In genomic region chr3:45712434-45713110, GRCh38 we compare ENCODE assay signal across 18 cellular contexts. TPM values are rescaled to one million over a fixed set of nuclear protein-coding genes. Genes with fewer than 3 reads are reported as not detected.
A peak's percentile ranks its signal among the peaks of the same experiment; 100 is the strongest.
DNase-seq lines count a peak whose midpoint lies in the region; ATAC-seq and TF ChIP-seq lines count a peak whose summit lies in the region.
"Had no signal": no experiment of that assay in that cellular context is flagged by ENCODE, and none has a peak within 500 bp of the region (broad histone marks: within the 10 kb centered on the region; RNA-seq: fewer than 3 reads in every experiment).

No MANE protein-coding gene starts in this region.

- H2BK15ac ChIP-seq in mesendoderm (replicated peaks; ENCODE audit: low read depth), result no peak overlapping the region

- CTCF ChIA-PET in A673 (lab: Charles Lee), result no interaction called here
- CTCF ChIA-PET in CD8-positive, alpha-beta T cell (lab: Charles Lee), result interaction anchor here (1.1 to 1.2 kb wide), 3 partner anchors 13 to 202 kb away, joined by 3 to 4 read pairs (median 3); no protein-coding TSS in a partner anchor

- H3K9ac ChIP-seq in mesendoderm (ENCODE audit: low read length), result no peak overlapping the region

- H4K5ac ChIP-seq in mesendoderm (ENCODE audit: low read length), result no peak overlapping the region

- ATAC-seq in CD8-positive, alpha-beta T cell, result no peak
- ATAC-seq in T-helper 17 cell (no peak), HG03135 (IDR thresholded peaks at IDR 0.05; ENCODE audit: unreplicated experiment) (no peak), GM19023 (IDR thresholded peaks at IDR 0.05; ENCODE audit: unreplicated experiment) (no peak), GM18868 (IDR thresholded peaks at IDR 0.05; ENCODE audit: unreplicated experiment) (no peak)
- ATAC-seq: K562, right cardiac atrium had no signal

- WGBS in mesendoderm (ENCODE audit: extremely low coverage, insufficient coverage, low lambda C conversion rate), result 100% methylated on average over 1 of the region's 7 CpGs

- no peaks in the 10 kb centered on the region for H3K79me1 ChIP-seq in mesendoderm (ENCODE audit: low read length)

- H3K9me3 ChIP-seq in A673 (ENCODE audit: low read depth, low read length, poor library complexity, severe bottlenecking), result no peaks in the 10 kb centered on the region
- no peaks in the 10 kb centered on the region for H3K9me3 ChIP-seq in CD8-positive, alpha-beta T cell (ENCODE audit: low read length)
- no peaks in the 10 kb centered on the region for H3K9me3 ChIP-seq in T-helper 17 cell (ENCODE audit: control insufficient read depth, low read length, poor library complexity, severe bottlenecking)
- H3K9me3 ChIP-seq: suprapubic skin had no signal

- H3K27me3 Mint-ChIP-seq in CD8-positive, alpha-beta T cell (ENCODE audit: low read depth), result no peaks in the 10 kb centered on the region
- no peaks in the 10 kb centered on the region for H3K27me3 Mint-ChIP-seq in T-helper 17 cell

- no peak overlapping the region for H2BK5ac ChIP-seq in mesendoderm (ENCODE audit: low read length)

- no peaks in the 10 kb centered on the region for H3K36me3 ChIP-seq in A673 (ENCODE audit: insufficient read depth, low read length, poor library complexity, severe bottlenecking)
- peaks cover 43% of the 10 kb centered on the region for H3K36me3 ChIP-seq in CD8-positive, alpha-beta T cell (ENCODE audit: insufficient read depth, low read length)
- peaks cover 1% of the 10 kb centered on the region for H3K36me3 ChIP-seq in mesendoderm (ENCODE audit: control insufficient read depth, insufficient read depth, low read length)

- H3K27me3 ChIP-seq in A673 (replicated peaks; ENCODE audit: insufficient read depth, low read depth, low read length, poor library complexity) (no peaks in the 10 kb centered on the region), mesendoderm (ENCODE audit: insufficient read depth, low read length, poor library complexity) (no peaks in the 10 kb centered on the region)
- no peaks in the 10 kb centered on the region for H3K27me3 ChIP-seq in CD8-positive, alpha-beta T cell (ENCODE audit: insufficient read depth, low read length)
- H3K27me3 ChIP-seq: suprapubic skin had no signal

- H3K4me1 ChIP-seq in A673 (ENCODE audit: insufficient read depth, low read length, poor library complexity, severe bottlenecking) (no peaks in the 10 kb centered on the region), mesendoderm (ENCODE audit: control insufficient read depth, low read depth, low read length) (peaks cover 6% of the 10 kb centered on the region)
- H3K4me1 ChIP-seq in CD8-positive, alpha-beta T cell (ENCODE audit: insufficient read depth, low read length), result no peaks in the 10 kb centered on the region
- H3K4me1 ChIP-seq: suprapubic skin had no signal

- H3K4me1 Mint-ChIP-seq in CD8-positive, alpha-beta T cell (ENCODE audit: low read depth), result peaks cover 16% of the 10 kb centered on the region
- H3K4me1 Mint-ChIP-seq in T-helper 17 cell, result peaks cover 20% of the 10 kb centered on the region
- H3K4me1 Mint-ChIP-seq: neural crest cell had no signal

- H3K27ac ChIP-seq in A673 (ENCODE audit: low read depth, low read length, poor library complexity, severe bottlenecking) (no peak overlapping the region), mesendoderm (ENCODE audit: low read depth, low read length) (peak overlapping the region; percentile 35)
- no peak overlapping the region for H3K27ac ChIP-seq in CD8-positive, alpha-beta T cell (ENCODE audit: low read depth, low read length)
- H3K27ac ChIP-seq: epithelial cell of prostate, HL-60, suprapubic skin had no signal

- TF ChIP-seq CTCF in A673 (conservative IDR thresholded peaks at IDR 0.05; ENCODE audit: low read depth, low read length), result no peak
- TF ChIP-seq CTCF in CD8-positive, alpha-beta T cell (IDR thresholded peaks at IDR 0.05), result no peak

- H3K4me3 ChIP-seq in A673 (ENCODE audit: low read depth, low read length, poor library complexity, severe bottlenecking) (no peak overlapping the region), mesendoderm (ENCODE audit: low read length) (no peak overlapping the region)
- H3K4me3 ChIP-seq in CD8-positive, alpha-beta T cell (ENCODE audit: low read depth, low read length), result no peak overlapping the region
- H3K4me3 ChIP-seq: K562, lung, suprapubic skin had no signal

- no peak overlapping the region for H3K4me2 ChIP-seq in mesendoderm (ENCODE audit: low read length)

- no peak overlapping the region for H2BK120ac ChIP-seq in mesendoderm (ENCODE audit: low read depth, low read length)

- DNase-seq in A673 (ENCODE audit: low spot score) (peak; percentile 16), T-helper 17 cell (no peak), mesendoderm (peak; percentile 96)
- DNase-seq in CD8-positive, alpha-beta T cell, result no peak
- DNase-seq in activated CD4-positive, CD25-positive, alpha-beta regulatory T cell treated with anti-CD3 and anti-CD28 coated beads, Interleukin-2, amount 50 U/mL, for 72 hours, result no peak
- DNase-seq: activated effector memory CD4-positive, alpha-beta T cell treated with anti-CD3 and anti-CD28 coated beads, Interleukin-2, amount 50 U/mL, for 16 hours; NCI-H1092 treated with DMSO at 0.1 percent for 48 hours; NCI-H2107; right cardiac atrium had no signal

- H3K18ac ChIP-seq in mesendoderm (ENCODE audit: low read length), result no peak overlapping the region

- peaks cover 76% of the 10 kb centered on the region for H3K36me3 Mint-ChIP-seq in CD8-positive, alpha-beta T cell
- peaks cover 19% of the 10 kb centered on the region for H3K36me3 Mint-ChIP-seq in T-helper 17 cell (ENCODE audit: low read depth)

- H3K9me3 Mint-ChIP-seq in CD8-positive, alpha-beta T cell, result no peaks in the 10 kb centered on the region
- H3K9me3 Mint-ChIP-seq: neural crest cell had no signal

- no peak overlapping the region for H2AK5ac ChIP-seq in mesendoderm (ENCODE audit: low read length)

- no peak overlapping the region for H3K23ac ChIP-seq in mesendoderm (ENCODE audit: low read length)

- no peak overlapping the region for H4K8ac ChIP-seq in mesendoderm (ENCODE audit: low read depth, low read length)

- H3K4ac ChIP-seq in mesendoderm (ENCODE audit: low read depth, low read length), result no peak overlapping the region

- intact Hi-C loops in A673 (cut with micrococcal nuclease; ENCODE audit: unreplicated experiment), result no loop called here
- intact Hi-C loops in CD8-positive, alpha-beta T cell (cut with DNase I, micrococcal nuclease), result no loop called here

- H3K56ac ChIP-seq in mesendoderm (ENCODE audit: low read length), result peak overlapping the region; percentile 44

- no peaks in the 10 kb centered on the region for H3K79me2 ChIP-seq in mesendoderm (ENCODE audit: control insufficient read depth, insufficient read depth, low read length)

- peak overlapping the region; percentile 79 for H3K27ac Mint-ChIP-seq in CD8-positive, alpha-beta T cell
- peak overlapping the region; percentile 27 for H3K27ac Mint-ChIP-seq in T-helper 17 cell

- POLR2A ChIA-PET in A673 (lab: Charles Lee; ENCODE audit: low non-redundant PET), result no interaction called here
- POLR2A ChIA-PET in CD8-positive, alpha-beta T cell (lab: Charles Lee), result no interaction called here

- H3K4me3 Mint-ChIP-seq in CD8-positive, alpha-beta T cell, result no peak overlapping the region
- no peak overlapping the region for H3K4me3 Mint-ChIP-seq in T-helper 17 cell
- H3K4me3 Mint-ChIP-seq: neural crest cell had no signal

- no TSS peak for BruUV-seq in A673 (replicated peaks; lab: Mats Ljungman, UMichigan)

RNA-seq across cellular contexts. Expression of gene SACM1L, which starts 23.4 kb away (rescaled TPM):
- 29.8 and 32.8 TPM in 2 replicates for total RNA-seq in A673 (2021)
- 10 to 100 TPM; 54.4 to 56.7 TPM for total RNA-seq in CD8-positive, alpha-beta T cell
- total RNA-seq in T-helper 17 cell, result 10 to 100 TPM; 61.0 to 62.5 TPM
- 32.1 TPM for polyA plus RNA-seq in mesendoderm (2013, experiment 1 of 2)
- polyA plus RNA-seq in mesendoderm (2013, experiment 2 of 2), result 32.5 TPM

Comparison
In these comparisons a context has a peak if more than half of its experiments do, and no peak if none do; other contexts are left out.
1. DNase-seq: peak in A673 (single experiment) and mesendoderm (single experiment); none in CD8-positive, alpha-beta T cell (0 of 7), T-helper 17 cell (0 of 3) and activated CD4-positive, CD25-positive, alpha-beta regulatory T cell treated with anti-CD3 and anti-CD28 coated beads, Interleukin-2, amount 50 U/mL, for 72 hours (single experiment).